ENCODE assay signal across 27 cellular contexts in genomic region chr3:63876260-63876659, GRCh38. TPM values are rescaled to one million over a fixed set of nuclear protein-coding genes. Genes with fewer than 3 reads are reported as not detected.
DNase-seq lines count a peak whose midpoint lies in the region; ATAC-seq and TF ChIP-seq lines count a peak whose summit lies in the region.
"Had no signal": no experiment of that assay in that cellular context is flagged by ENCODE, and none has a peak within 500 bp of the region (broad histone marks: within the 10 kb centered on the region; RNA-seq: fewer than 3 reads in every experiment).

No MANE protein-coding gene starts in this region.

- 0 out of 2 replicates have a peak overlapping the region, but pooled peaks have one; percentile 9 for H3K27ac ChIP-seq in WERI-Rb-1
- H3K27ac ChIP-seq in mesenchymal stem cell (ENCODE audit: low read length, poor library complexity, severe bottlenecking) = no peak overlapping the region
- H3K27ac ChIP-seq: 22Rv1 had no signal

- H3K4me1 ChIP-seq in mesenchymal stem cell (ENCODE audit: control insufficient read depth, insufficient read depth, low read depth, low read length) = peaks cover 3% of the 10 kb centered on the region

- H2AFZ ChIP-seq in mesenchymal stem cell (ENCODE audit: low read depth, low read length) = no peak overlapping the region

- no peak overlapping the region for H3K4ac ChIP-seq in mesenchymal stem cell (ENCODE audit: low read depth in 1 of 2, low read length in 2 of 2)

- H3K14ac ChIP-seq in mesenchymal stem cell (ENCODE audit: low read length in 2 of 2) = no peak overlapping the region

- no peak overlapping the region for H2BK5ac ChIP-seq in mesenchymal stem cell (ENCODE audit: low read depth, low read length, poor library complexity, severe bottlenecking)

- no peak overlapping the region for H3K23ac ChIP-seq in mesenchymal stem cell (ENCODE audit: low read length in 2 of 2)

- H2BK12ac ChIP-seq in mesenchymal stem cell (ENCODE audit: low read length in 2 of 2) = no peak overlapping the region

- H3K27ac Mint-ChIP-seq in activated T-cell treated with anti-CD3 and anti-CD28 coated beads, Interleukin-2, amount 50 U/mL, for 72 hours = peak overlapping the region; percentile 81
- H3K27ac Mint-ChIP-seq in stimulated activated memory B cell treated with anti-CD40 and anti-IgM and Interleukin-4, amounts not matched to agents 10 μg/mL and 1 μg/mL and 100 μg/mL, for 72 hours = peak overlapping the region; percentile 35

- peaks cover 40% of the 10 kb centered on the region for H3K4me1 Mint-ChIP-seq in activated T-cell treated with anti-CD3 and anti-CD28 coated beads, Interleukin-2, amount 50 U/mL, for 72 hours (ENCODE audit: low read depth)
- peaks cover 69% of the 10 kb centered on the region for H3K4me1 Mint-ChIP-seq in stimulated activated memory B cell treated with anti-CD40 and anti-IgM and Interleukin-4, amounts not matched to agents 10 μg/mL and 1 μg/mL and 100 μg/mL, for 72 hours

- H3K4me2 ChIP-seq in mesenchymal stem cell (ENCODE audit: low read length, poor library complexity, severe bottlenecking) = no peak overlapping the region
- H3K4me2 ChIP-seq: SK-N-SH had no signal

- DNase-seq in activated T-cell treated with anti-CD3 and anti-CD28 coated beads, Interleukin-2, amount 50 U/mL, for 72 hours = no peak
- DNase-seq in activated T-cell treated with anti-CD3 and anti-CD28 coated beads for 4 hours (no peak), WERI-Rb-1 (no peak), mesenchymal stem cell (peak; percentile 9), 8988T (no peak), CD1c-positive myeloid dendritic cell (ENCODE audit: extremely low spot score) (no peak)
- DNase-seq: ACHN; CD4-positive, CD25-positive, alpha-beta regulatory T cell; DMS53; NCI-H1092 treated with DMSO at 0.1 percent for 48 hours; NCI-H1436; NCI-H187; NCI-H2171 treated with DMSO at 0.1 percent for 48 hours; NCI-H345; SHP77 treated with DMSO at 0.1 percent for 48 hours; SK-N-SH had no signal

- no peaks in the 10 kb centered on the region for H3K9me3 Mint-ChIP-seq in activated T-cell treated with anti-CD3 and anti-CD28 coated beads, Interleukin-2, amount 50 U/mL, for 72 hours
- H3K9me3 Mint-ChIP-seq in stimulated activated memory B cell treated with anti-CD40 and anti-IgM and Interleukin-4, amounts not matched to agents 10 μg/mL and 1 μg/mL and 100 μg/mL, for 72 hours = no peaks in the 10 kb centered on the region

- H3K79me1 ChIP-seq in mesenchymal stem cell (replicated peaks; ENCODE audit: low read length, poor library complexity, severe bottlenecking) = peaks cover 23% of the 10 kb centered on the region

- no peak overlapping the region for H2AK5ac ChIP-seq in mesenchymal stem cell (ENCODE audit: low read length, severe bottlenecking)

- no peaks in the 10 kb centered on the region for H3K36me3 Mint-ChIP-seq in activated T-cell treated with anti-CD3 and anti-CD28 coated beads, Interleukin-2, amount 50 U/mL, for 72 hours (ENCODE audit: insufficient read depth in 2 of 2)
- H3K36me3 Mint-ChIP-seq in stimulated activated memory B cell treated with anti-CD40 and anti-IgM and Interleukin-4, amounts not matched to agents 10 μg/mL and 1 μg/mL and 100 μg/mL, for 72 hours = peaks cover 13% of the 10 kb centered on the region
- H3K36me3 Mint-ChIP-seq: CD4-positive, CD25-positive, alpha-beta regulatory T cell had no signal

- H4K8ac ChIP-seq in mesenchymal stem cell (ENCODE audit: low read length) = no peak overlapping the region

- no peak for TF ChIP-seq CTCF in WERI-Rb-1 (IDR thresholded peaks at IDR 0.05; ENCODE audit: low read depth, low read length)

- no peak overlapping the region for H2BK120ac ChIP-seq in mesenchymal stem cell (ENCODE audit: low read depth, low read length)

- H3K4me3 ChIP-seq in WERI-Rb-1 (ENCODE audit: low read depth, low read length) = no peak overlapping the region
- H3K4me3 ChIP-seq in mesenchymal stem cell (ENCODE audit: insufficient read depth in 1 of 2, low read depth in 1 of 2, low read length in 2 of 2) = no peak overlapping the region

- H3K36me3 ChIP-seq in WERI-Rb-1 (no peaks in the 10 kb centered on the region), mesenchymal stem cell (ENCODE audit: control insufficient read depth in 1 of 2, insufficient read depth in 2 of 2, low read depth in 1 of 2, low read length in 2 of 2) (no peaks in the 10 kb centered on the region)

- H3K4me3 Mint-ChIP-seq in activated T-cell treated with anti-CD3 and anti-CD28 coated beads, Interleukin-2, amount 50 U/mL, for 72 hours = no peak overlapping the region
- no peak overlapping the region for H3K4me3 Mint-ChIP-seq in stimulated activated memory B cell treated with anti-CD40 and anti-IgM and Interleukin-4, amounts not matched to agents 10 μg/mL and 1 μg/mL and 100 μg/mL, for 72 hours

- no CpG with 5 or more reads among the region's 3 CpGs for WGBS in mesenchymal stem cell

- no peak overlapping the region for H4K91ac ChIP-seq in mesenchymal stem cell (ENCODE audit: low read length)

- no peak overlapping the region for H3K9ac ChIP-seq in mesenchymal stem cell (ENCODE audit: low read length)
- H3K9ac ChIP-seq: SK-N-SH had no signal

- H3K9me3 ChIP-seq in WERI-Rb-1 (ENCODE audit: severe bottlenecking) = no peaks in the 10 kb centered on the region
- no peaks in the 10 kb centered on the region for H3K9me3 ChIP-seq in mesenchymal stem cell (ENCODE audit: control insufficient read depth, low read length)
- H3K9me3 ChIP-seq: SK-N-SH had no signal

- H3K18ac ChIP-seq in mesenchymal stem cell (ENCODE audit: low read depth in 1 of 2, low read length in 2 of 2) = no peak overlapping the region

- ATAC-seq in activated T-cell treated with anti-CD3 and anti-CD28 coated beads, Interleukin-2, amount 50 U/mL, for 72 hours (replicated peaks in 1 of 2) = no peak
- ATAC-seq in stimulated activated memory B cell treated with anti-CD40 and anti-IgM and Interleukin-4, amounts not matched to agents 10 μg/mL and 1 μg/mL and 100 μg/mL, for 72 hours = no peak
- no peak for ATAC-seq in HG03139 (IDR thresholded peaks at IDR 0.05; ENCODE audit: unreplicated experiment)
- ATAC-seq: HCT116, Panc1 had no signal

- no peak overlapping the region for H2BK15ac ChIP-seq in mesenchymal stem cell (ENCODE audit: low read depth, poor library complexity, severe bottlenecking)

- no peaks in the 10 kb centered on the region for H3K27me3 Mint-ChIP-seq in activated T-cell treated with anti-CD3 and anti-CD28 coated beads, Interleukin-2, amount 50 U/mL, for 72 hours (ENCODE audit: low read depth)
- H3K27me3 Mint-ChIP-seq in stimulated activated memory B cell treated with anti-CD40 and anti-IgM and Interleukin-4, amounts not matched to agents 10 μg/mL and 1 μg/mL and 100 μg/mL, for 72 hours = no peaks in the 10 kb centered on the region
- H3K27me3 Mint-ChIP-seq: CD4-positive, CD25-positive, alpha-beta regulatory T cell had no signal

- H3K27me3 ChIP-seq in WERI-Rb-1 (ENCODE audit: insufficient read depth, low read depth, severe bottlenecking) = no peaks in the 10 kb centered on the region
- no peaks in the 10 kb centered on the region for H3K27me3 ChIP-seq in mesenchymal stem cell (ENCODE audit: control insufficient read depth in 1 of 2, insufficient read depth in 1 of 2, low read length in 2 of 2)

RNA-seq across cellular contexts. Expression of gene ATXN7, which starts 12.6 kb away (rescaled TPM):
- 10 to 100 TPM; 49.9 to 51.3 TPM for total RNA-seq in activated T-cell treated with anti-CD3 and anti-CD28 coated beads, Interleukin-2, amount 50 U/mL, for 72 hours
- 9.5 TPM for polyA plus RNA-seq in mesenchymal stem cell (2013, experiment 1 of 2)
- polyA plus RNA-seq in mesenchymal stem cell (2013, experiment 2 of 2) = 8.8 TPM

RNA-seq across cellular contexts. Expression of gene THOC7, which starts 12.7 kb away (rescaled TPM):
- 10 to 100 TPM; 79.0 to 80.9 TPM for total RNA-seq in activated T-cell treated with anti-CD3 and anti-CD28 coated beads, Interleukin-2, amount 50 U/mL, for 72 hours
- 59.6 TPM for polyA plus RNA-seq in mesenchymal stem cell (2013, experiment 1 of 2)
- 61.7 TPM for polyA plus RNA-seq in mesenchymal stem cell (2013, experiment 2 of 2)

RNA-seq across cellular contexts. Expression of gene SCAANT1, which starts 35.9 kb away (rescaled TPM):
- not detected for total RNA-seq in activated T-cell treated with anti-CD3 and anti-CD28 coated beads, Interleukin-2, amount 50 U/mL, for 72 hours
- 0.88 TPM for polyA plus RNA-seq in mesenchymal stem cell (2013, experiment 1 of 2)
- 0.63 TPM for polyA plus RNA-seq in mesenchymal stem cell (2013, experiment 2 of 2)
- total RNA-seq: Daoy, G401, H4, M059J, OCI-LY7 had no signal
- polyA plus RNA-seq: BJ; CD4-positive, CD25-positive, alpha-beta regulatory T cell; SK-N-SH had no signal

RNA-seq across cellular contexts. Expression of gene C3orf49, which starts 57.2 kb away (rescaled TPM):
- total RNA-seq in activated T-cell treated with anti-CD3 and anti-CD28 coated beads, Interleukin-2, amount 50 U/mL, for 72 hours = not detected
- not detected for polyA plus RNA-seq in mesenchymal stem cell (2013, experiment 1 of 2)
- not detected for polyA plus RNA-seq in mesenchymal stem cell (2013, experiment 2 of 2)
- total RNA-seq: CD4-positive, CD25-positive, alpha-beta regulatory T cell; Daoy; G401; H4; M059J; OCI-LY7 had no signal
- polyA plus RNA-seq: BJ; CD4-positive, CD25-positive, alpha-beta regulatory T cell; SK-N-SH had no signal
